ENCODE assay signal across 2 cellular contexts in the genomic region with DNA sequence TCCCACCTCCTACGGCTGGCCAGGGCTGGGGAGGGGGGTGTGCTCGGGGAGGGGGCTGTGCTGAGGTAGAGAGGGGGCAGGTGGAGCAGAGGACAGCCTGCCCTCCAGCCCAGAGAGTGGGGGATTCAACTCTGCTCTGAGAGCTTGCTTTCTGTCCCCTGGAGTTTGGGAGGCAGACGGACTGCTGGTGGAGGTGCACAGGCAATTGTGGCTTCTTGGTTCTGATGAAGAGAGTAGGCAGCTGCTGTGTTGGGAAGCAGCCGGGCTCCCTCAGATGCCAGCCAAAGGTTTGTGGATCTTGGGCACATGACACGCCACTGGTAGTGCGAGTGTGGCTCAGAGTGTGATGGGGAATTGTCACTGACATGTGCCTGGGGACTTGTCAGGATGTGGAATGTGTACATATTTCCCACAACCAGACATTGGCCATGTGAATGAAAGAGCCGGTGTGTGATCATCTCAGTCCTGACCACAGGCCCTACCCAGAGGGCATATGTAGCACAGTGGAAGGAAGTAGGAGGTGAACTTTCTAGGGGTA. TPM values are rescaled to one million over a fixed set of nuclear protein-coding genes. Genes with fewer than 3 reads are reported as not detected.
"Had no signal": no experiment of that assay in that cellular context is flagged by ENCODE, and none has a peak within 500 bp of the region (broad histone marks: within the 10 kb centered on the region; RNA-seq: fewer than 3 reads in every experiment).

No MANE protein-coding gene starts in this region.

RNA-seq across cellular contexts. Expression of a gene that starts 5.3 kb away (rescaled TPM):
- total RNA-seq: activated B cell treated with CpG ODN at 0.5 μM for 24 hours; activated CD4-positive, alpha-beta T cell treated with anti-CD3 and anti-CD28 coated beads, Interleukin-2, amount 10 ng/mL, durations not matched to agents 24 days and 14 days had no signal
